Comparison of ENCODE assay signal across 22 cellular contexts in the genomic region with DNA sequence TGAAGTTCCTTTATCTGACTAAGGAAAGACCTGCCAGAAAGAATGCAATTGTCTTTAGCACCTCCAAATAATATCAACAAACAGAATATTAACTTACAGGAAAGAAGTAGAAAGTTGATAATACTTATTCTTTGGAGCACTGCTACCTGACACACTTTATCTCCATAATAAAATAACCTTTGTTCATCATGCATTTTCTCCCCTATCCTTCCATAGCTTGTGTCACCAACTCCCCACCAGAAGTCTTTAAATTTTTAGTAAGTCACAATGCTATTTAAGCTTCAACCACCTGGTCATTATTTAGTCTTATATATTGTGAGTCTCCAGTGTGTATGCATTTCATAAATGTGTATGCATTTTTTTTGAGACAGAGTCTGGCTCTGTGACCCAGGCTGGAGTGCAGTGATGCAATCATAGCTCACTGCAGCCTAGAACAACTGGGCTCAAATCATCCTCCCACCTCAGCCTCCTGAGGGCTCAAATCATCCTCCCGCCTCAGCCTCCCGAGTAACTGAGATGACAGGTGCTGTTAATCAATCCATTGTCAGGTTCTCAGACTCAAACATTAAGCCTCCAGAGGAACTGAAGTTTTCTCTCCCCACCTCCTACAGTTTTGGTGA. TPM values are rescaled to one million over a fixed set of nuclear protein-coding genes. Genes with fewer than 3 reads are reported as not detected.
"Had no signal": no experiment of that assay in that cellular context is flagged by ENCODE, and none has a peak within 500 bp of the region (broad histone marks: within the 10 kb centered on the region; RNA-seq: fewer than 3 reads in every experiment).

No MANE protein-coding gene starts in this region.

- H3K27me3 ChIP-seq: MG63 had no signal

- H3K4me2 ChIP-seq: SK-N-SH had no signal

- H3K4me3 Mint-ChIP-seq: IgD-negative memory B cell had no signal

- H3K9me3 Mint-ChIP-seq: IgD-negative memory B cell had no signal

- H3K4me3 ChIP-seq: MG63 had no signal

- H3K4me1 Mint-ChIP-seq: IgD-negative memory B cell had no signal

- H3K36me3 ChIP-seq: MG63 had no signal

- H3K27ac Mint-ChIP-seq: IgD-negative memory B cell had no signal

- H3K9ac ChIP-seq: SK-N-SH had no signal

- H3K27ac ChIP-seq: RWPE1 had no signal

- DNase-seq: KBM-7, MG63, NCI-H1092, NCI-H1105 treated with DMSO at 0.1 percent for 48 hours, NCI-H1417 treated with DMSO at 0.1 percent for 48 hours, NCI-H146, NCI-H1694 treated with DMSO at 0.1 percent for 48 hours, NCI-H1930, NCI-H2081, NCI-H2107, NCI-H2227 treated with DMSO at 0.1 percent for 48 hours, NCI-H524 treated with DMSO at 0.1 percent for 48 hours, NCI-H69, NCI-H774, SHP77, SK-N-SH, T-helper 1 cell had no signal

- H3K36me3 Mint-ChIP-seq: IgD-negative memory B cell had no signal

- H3K9me3 ChIP-seq: MG63, SK-N-SH had no signal

RNA-seq across cellular contexts. Expression of a gene that starts 7.3 kb away (rescaled TPM):
- total RNA-seq: HT1080, SK-MEL-5 had no signal
- polyA plus RNA-seq: IgD-negative memory B cell, SK-N-SH had no signal

RNA-seq across cellular contexts. Expression of a gene that starts 36.5 kb away (rescaled TPM):
- total RNA-seq: NCI-H460, SK-MEL-5 had no signal
- polyA plus RNA-seq: IgD-negative memory B cell, SK-N-SH had no signal

RNA-seq across cellular contexts. Expression of a gene that starts 56.3 kb away (rescaled TPM):
- total RNA-seq: HT1080, SK-MEL-5 had no signal
- polyA plus RNA-seq: IgD-negative memory B cell, SK-N-SH had no signal
